In the genomic region with DNA sequence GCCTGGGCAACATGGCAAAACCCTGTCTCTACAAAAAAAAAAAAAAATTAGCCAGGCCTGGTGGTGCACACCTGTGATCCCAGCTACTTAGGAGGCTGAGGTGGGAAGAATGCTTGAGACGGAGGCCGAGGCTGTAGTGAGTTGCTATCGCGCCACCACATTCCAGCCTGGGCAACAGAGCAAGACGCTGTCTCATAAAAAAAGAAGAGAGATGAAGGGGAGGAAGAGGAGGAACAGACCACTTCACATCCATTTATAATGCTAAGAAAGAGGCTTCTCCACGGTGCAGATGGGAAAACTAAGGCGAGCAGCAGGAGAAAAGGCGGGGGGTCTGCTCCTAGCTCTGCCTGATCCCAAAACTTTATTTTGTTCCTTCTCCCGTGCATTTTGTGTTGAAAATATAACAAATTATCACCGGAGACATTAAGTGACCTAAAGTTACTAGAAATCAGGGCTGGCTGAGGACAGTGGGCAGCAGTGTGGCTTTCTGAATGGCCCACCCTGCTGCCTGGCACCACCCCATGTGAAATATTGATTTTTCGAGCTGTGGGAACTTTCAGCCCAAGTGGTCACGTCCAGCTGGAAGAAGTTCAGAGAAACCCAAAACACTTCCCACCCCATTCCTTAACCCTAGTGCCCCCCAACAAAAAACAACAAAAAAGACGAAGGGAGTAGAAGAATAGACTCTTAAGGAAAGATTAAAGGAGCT, we compare ENCODE assay signal across 1 cellular context.
TF ChIP-seq lines count a peak whose summit lies in the region.

No MANE protein-coding gene starts in this region.

TF ChIP-seq in GM12878, 131 proteins besides CTCF, POLR2A, EP300 and RAD21:
- TF ChIP-seq PAX8 (IDR thresholded peaks at IDR 0.05) (no peak), MEF2B (IDR thresholded peaks at IDR 0.05; ENCODE audit: partially characterized antibody, poor library complexity, severe bottlenecking) (no peak), ZNF622 (IDR thresholded peaks at IDR 0.05) (no peak), SIX5 (IDR thresholded peaks at IDR 0.05; ENCODE audit: low read depth, low read length, severe bottlenecking) (no peak), MYB (IDR thresholded peaks at IDR 0.05; ENCODE audit: borderline replicate concordance, low read depth, low read length) (no peak), REST (IDR thresholded peaks at IDR 0.05; ENCODE audit: low read depth, low read length) (no peak), KLF5 (IDR thresholded peaks at IDR 0.05; ENCODE audit: partially characterized antibody) (no peak), SPI1 (IDR thresholded peaks at IDR 0.05; ENCODE audit: borderline replicate concordance, insufficient read depth, low read depth, low read length) (no peak), TCF3 (IDR thresholded peaks at IDR 0.05; ENCODE audit: borderline replicate concordance, insufficient read depth, low read depth, low read length) (no peak)
- TF ChIP-seq, protein P1, sequence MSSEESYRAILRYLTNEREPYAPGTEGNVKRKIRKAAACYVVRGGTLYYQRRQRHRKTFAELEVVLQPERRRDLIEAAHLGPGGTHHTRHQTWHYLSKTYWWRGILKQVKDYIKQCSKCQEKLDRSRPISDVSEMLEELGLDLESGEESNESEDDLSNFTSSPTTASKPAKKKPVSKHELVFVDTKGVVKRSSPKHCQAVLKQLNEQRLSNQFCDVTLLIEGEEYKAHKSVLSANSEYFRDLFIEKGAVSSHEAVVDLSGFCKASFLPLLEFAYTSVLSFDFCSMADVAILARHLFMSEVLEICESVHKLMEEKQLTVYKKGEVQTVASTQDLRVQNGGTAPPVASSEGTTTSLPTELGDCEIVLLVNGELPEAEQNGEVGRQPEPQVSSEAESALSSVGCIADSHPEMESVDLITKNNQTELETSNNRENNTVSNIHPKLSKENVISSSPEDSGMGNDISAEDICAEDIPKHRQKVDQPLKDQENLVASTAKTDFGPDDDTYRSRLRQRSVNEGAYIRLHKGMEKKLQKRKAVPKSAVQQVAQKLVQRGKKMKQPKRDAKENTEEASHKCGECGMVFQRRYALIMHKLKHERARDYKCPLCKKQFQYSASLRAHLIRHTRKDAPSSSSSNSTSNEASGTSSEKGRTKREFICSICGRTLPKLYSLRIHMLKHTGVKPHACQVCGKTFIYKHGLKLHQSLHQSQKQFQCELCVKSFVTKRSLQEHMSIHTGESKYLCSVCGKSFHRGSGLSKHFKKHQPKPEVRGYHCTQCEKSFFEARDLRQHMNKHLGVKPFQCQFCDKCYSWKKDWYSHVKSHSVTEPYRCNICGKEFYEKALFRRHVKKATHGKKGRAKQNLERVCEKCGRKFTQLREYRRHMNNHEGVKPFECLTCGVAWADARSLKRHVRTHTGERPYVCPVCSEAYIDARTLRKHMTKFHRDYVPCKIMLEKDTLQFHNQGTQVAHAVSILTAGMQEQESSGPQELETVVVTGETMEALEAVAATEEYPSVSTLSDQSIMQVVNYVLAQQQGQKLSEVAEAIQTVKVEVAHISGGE (CRISPR knock-in tag; IDR thresholded peaks at IDR 0.05) = no peak
- TF ChIP-seq, protein P2, sequence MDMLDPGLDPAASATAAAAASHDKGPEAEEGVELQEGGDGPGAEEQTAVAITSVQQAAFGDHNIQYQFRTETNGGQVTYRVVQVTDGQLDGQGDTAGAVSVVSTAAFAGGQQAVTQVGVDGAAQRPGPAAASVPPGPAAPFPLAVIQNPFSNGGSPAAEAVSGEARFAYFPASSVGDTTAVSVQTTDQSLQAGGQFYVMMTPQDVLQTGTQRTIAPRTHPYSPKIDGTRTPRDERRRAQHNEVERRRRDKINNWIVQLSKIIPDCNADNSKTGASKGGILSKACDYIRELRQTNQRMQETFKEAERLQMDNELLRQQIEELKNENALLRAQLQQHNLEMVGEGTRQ (IDR thresholded peaks at IDR 0.05; ENCODE audit: borderline replicate concordance, low read depth, low read length) = no peak
